1 cellular context compared by ENCODE assay signal in genomic region chr1:193707271-193708015, GRCh38.
TF ChIP-seq lines count a peak whose summit lies in the region.

No MANE protein-coding gene starts in this region.

TF ChIP-seq in A549, 52 proteins besides CTCF, POLR2A, EP300 and RAD21 (continued from another document):
- TF ChIP-seq JUN (IDR thresholded peaks at IDR 0.05) (peak; percentile 77 to 93; a peak in 3 of 5 replicates), ZC3H11A (IDR thresholded peaks at IDR 0.05) (no peak), JUNB (IDR thresholded peaks at IDR 0.05) (peak; percentile 94), USF2 (IDR thresholded peaks at IDR 0.05) (no peak), KDM5A (IDR thresholded peaks at IDR 0.05) (no peak), ZNF302 (CRISPR knock-in tag; IDR thresholded peaks at IDR 0.05) (no peak), RFX5 (IDR thresholded peaks at IDR 0.05) (no peak), CBX2 (IDR thresholded peaks at IDR 0.05; ENCODE audit: borderline replicate concordance, low read depth) (no peak), SMC3 (IDR thresholded peaks at IDR 0.05) (peak; percentile 43), HEYL (CRISPR knock-in tag; IDR thresholded peaks at IDR 0.05) (no peak), CHD4 (IDR thresholded peaks at IDR 0.05; ENCODE audit: borderline replicate concordance) (no peak), MAZ (IDR thresholded peaks at IDR 0.05; ENCODE audit: borderline replicate concordance, low read depth, low read length) (no peak), GATA3 (IDR thresholded peaks at IDR 0.05; ENCODE audit: borderline replicate concordance) (peak; percentile 89), CBX8 (IDR thresholded peaks at IDR 0.05) (no peak), NFE2L2 (conservative IDR thresholded peaks at IDR 0.05; ENCODE audit: low read length) (no peak), FOSL2 (IDR thresholded peaks at IDR 0.05) (peak; percentile 89), FOSL2 (CRISPR knock-in tag; IDR thresholded peaks at IDR 0.05) (peak; percentile 92), MAX (IDR thresholded peaks at IDR 0.05) (peak; percentile 21; the same call in 1 of the 2 replicates), HOXB5 (CRISPR knock-in tag; IDR thresholded peaks at IDR 0.05) (no peak; the same call in 1 of the 2 replicates), RARB (CRISPR knock-in tag; IDR thresholded peaks at IDR 0.05) (peak; percentile 51; the same call in 1 of the 2 replicates), CHD2 (IDR thresholded peaks at IDR 0.05; ENCODE audit: low read length, partially characterized antibody) (no peak)
